In the genomic region with DNA sequence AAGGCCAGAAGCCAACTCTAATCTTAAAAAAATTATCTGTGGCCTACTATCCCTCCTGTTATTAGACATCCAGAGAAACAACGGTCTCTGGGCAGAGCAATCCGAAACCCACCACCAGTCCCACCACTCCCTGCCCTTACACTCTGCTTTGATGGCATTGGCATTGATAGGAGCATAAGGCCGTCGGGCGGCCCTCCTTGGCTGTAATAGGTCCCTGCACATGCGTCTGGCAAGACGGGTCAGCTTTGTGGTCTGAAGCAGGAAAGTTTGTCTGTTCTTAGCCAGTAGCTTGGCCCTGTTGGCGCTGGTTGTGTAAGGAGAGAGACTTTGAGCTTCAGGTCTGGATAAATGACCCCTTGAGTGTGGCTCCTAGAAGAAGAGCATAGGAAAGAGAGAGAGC, we compare ENCODE assay signal across 22 cellular contexts. TPM values are rescaled to one million over a fixed set of nuclear protein-coding genes. Genes with fewer than 3 reads are reported as not detected.
DNase-seq lines count a peak whose midpoint lies in the region; ATAC-seq, FAIRE-seq and TF ChIP-seq lines count a peak whose summit lies in the region.
"Had no signal": no experiment of that assay in that cellular context is flagged by ENCODE, and none has a peak within 500 bp of the region (broad histone marks: within the 10 kb centered on the region; RNA-seq: fewer than 3 reads in every experiment).

No MANE protein-coding gene starts in this region.

- no peaks in the 10 kb centered on the region for H3K9me1 ChIP-seq in K562 (ENCODE audit: control insufficient read depth, insufficient read depth, low read length)

- H3K27ac ChIP-seq in RWPE1 (peak overlapping the region; percentile 91), K562 (ENCODE audit: extremely low read depth, low read depth, low read length) (no peak overlapping the region)
- H3K27ac ChIP-seq: hepatocyte, PC-9 had no signal

- no peak overlapping the region; a peak in 1 of 4 replicates for H3K9ac ChIP-seq in K562 (ENCODE audit: insufficient read depth in 1 of 2, low read depth in 2 of 2, low read length in 2 of 2)

- POLR2A ChIA-PET in RWPE1 (lab: Yijun Ruan, JAX; ENCODE audit: low non-redundant PET) (no interaction called here), K562 (lab: Yijun Ruan, JAX) (interaction anchor here (0.6 kb wide), 1 partner anchor 28 kb away, joined by 3 read pairs; no protein-coding TSS in a partner anchor)

- H3K27me3 Mint-ChIP-seq in activated naive CD4-positive, alpha-beta T cell treated with anti-CD3 and anti-CD28 coated beads, Interleukin-2, amount 50 U/mL, for 24 hours, result no peaks in the 10 kb centered on the region
- no peaks in the 10 kb centered on the region for H3K27me3 Mint-ChIP-seq in activated naive CD4-positive, alpha-beta T cell treated with anti-CD3 and anti-CD28 coated beads, Interleukin-2, amount 10 ng/mL, durations not matched to agents 7 days and 5 days
- no peaks in the 10 kb centered on the region for H3K27me3 Mint-ChIP-seq in stimulated activated memory B cell treated with anti-CD40 and anti-IgM and Interleukin-4, amounts not matched to agents 10 μg/mL and 1 μg/mL and 100 μg/mL, for 72 hours
- H3K27me3 Mint-ChIP-seq: activated naive CD8-positive, alpha-beta T cell; naive B cell had no signal

- no peak overlapping the region for H2AFZ ChIP-seq in K562 (ENCODE audit: low read depth, low read length)
- H2AFZ ChIP-seq: hepatocyte, PC-9 had no signal

- no peak overlapping the region for H3K4me3 Mint-ChIP-seq in activated naive CD4-positive, alpha-beta T cell treated with anti-CD3 and anti-CD28 coated beads, Interleukin-2, amount 50 U/mL, for 24 hours
- H3K4me3 Mint-ChIP-seq in activated naive CD4-positive, alpha-beta T cell treated with anti-CD3 and anti-CD28 coated beads, Interleukin-2, amount 10 ng/mL, durations not matched to agents 7 days and 5 days, result no peak overlapping the region
- H3K4me3 Mint-ChIP-seq in stimulated activated memory B cell treated with anti-CD40 and anti-IgM and Interleukin-4, amounts not matched to agents 10 μg/mL and 1 μg/mL and 100 μg/mL, for 72 hours, result no peak overlapping the region
- H3K4me3 Mint-ChIP-seq: WTC11 had no signal

- intact Hi-C loops in K562 (cut with micrococcal nuclease), result loop anchor here (10.0 kb wide), 1 partner anchor 290 kb away; a partner anchor contains a TSS

- TF ChIP-seq CTCF in RWPE1 (conservative IDR thresholded peaks at IDR 0.05; ENCODE audit: low read depth), result no peak
- no peak for TF ChIP-seq CTCF in K562 (IDR thresholded peaks at IDR 0.05 in 2 of 3, conservative IDR thresholded peaks at IDR 0.05 in 1 of 3; ENCODE audit: insufficient read depth in 2 of 3, low read depth in 1 of 3, low read length in 3 of 3)

- H3K4me2 ChIP-seq in K562 (ENCODE audit: insufficient read depth, low read length), result no peak overlapping the region
- H3K4me2 ChIP-seq: hepatocyte, PC-9 had no signal

- no TSS peak for BruUV-seq in K562 (replicated peaks; lab: Mats Ljungman, UMichigan)

- FAIRE-seq in K562 (lab: Jason Lieb, UNC), result no peak

- H3K4me3 ChIP-seq in K562, result no peak overlapping the region
- H3K4me3 ChIP-seq: gastroesophageal sphincter, hepatocyte, PC-9 had no signal

- H3K79me2 ChIP-seq in K562 (ENCODE audit: control insufficient read depth, insufficient read depth, low read length), result peaks cover 58% of the 10 kb centered on the region

- H3K27ac Mint-ChIP-seq in activated naive CD4-positive, alpha-beta T cell treated with anti-CD3 and anti-CD28 coated beads, Interleukin-2, amount 50 U/mL, for 24 hours, result peak overlapping the region; percentile 48
- H3K27ac Mint-ChIP-seq in activated naive CD4-positive, alpha-beta T cell treated with anti-CD3 and anti-CD28 coated beads, Interleukin-2, amount 10 ng/mL, durations not matched to agents 7 days and 5 days, result no peak overlapping the region
- peak overlapping the region; percentile 93 for H3K27ac Mint-ChIP-seq in stimulated activated memory B cell treated with anti-CD40 and anti-IgM and Interleukin-4, amounts not matched to agents 10 μg/mL and 1 μg/mL and 100 μg/mL, for 72 hours
- H3K27ac Mint-ChIP-seq: WTC11 had no signal

- CTCF ChIA-PET in activated naive CD4-positive, alpha-beta T cell treated with anti-CD3 and anti-CD28 coated beads, Interleukin-2, amount 10 ng/mL, durations not matched to agents 7 days and 5 days (lab: Charles Lee), result interaction anchor here (0.5 to 5.6 kb wide), 4 partner anchors 16 to 170 kb away, joined by 3 to 44 read pairs (median 10); a partner anchor contains a TSS
- CTCF ChIA-PET in RWPE1 (lab: Yijun Ruan, JAX) (no interaction called here), K562 (lab: Yijun Ruan, JAX; ENCODE audit: low intra/inter-chr PET ratio) (no interaction called here)

- no peaks in the 10 kb centered on the region for H3K27me3 ChIP-seq in K562 (ENCODE audit: control insufficient read depth in 2 of 2, insufficient read depth in 2 of 2, low read length in 2 of 2)
- H3K27me3 ChIP-seq: gastroesophageal sphincter, hepatocyte had no signal

- H3K36me3 ChIP-seq in K562 (ENCODE audit: control insufficient read depth, insufficient read depth, low read length), result peaks cover 73% of the 10 kb centered on the region

- H3K4me1 ChIP-seq in K562 (replicated peaks in 1 of 2; ENCODE audit: control insufficient read depth in 2 of 2, insufficient read depth in 2 of 2, low read length in 2 of 2), result peaks cover 24 to 32% of the 10 kb centered on the region in 2 experiments

- no peaks in the 10 kb centered on the region for H3K9me3 Mint-ChIP-seq in activated naive CD4-positive, alpha-beta T cell treated with anti-CD3 and anti-CD28 coated beads, Interleukin-2, amount 50 U/mL, for 24 hours
- H3K9me3 Mint-ChIP-seq in activated naive CD4-positive, alpha-beta T cell treated with anti-CD3 and anti-CD28 coated beads, Interleukin-2, amount 10 ng/mL, durations not matched to agents 7 days and 5 days, result no peaks in the 10 kb centered on the region
- peaks cover 3% of the 10 kb centered on the region for H3K9me3 Mint-ChIP-seq in stimulated activated memory B cell treated with anti-CD40 and anti-IgM and Interleukin-4, amounts not matched to agents 10 μg/mL and 1 μg/mL and 100 μg/mL, for 72 hours
- H3K9me3 Mint-ChIP-seq: WTC11 had no signal

- peaks cover 63% of the 10 kb centered on the region for H3K4me1 Mint-ChIP-seq in activated naive CD4-positive, alpha-beta T cell treated with anti-CD3 and anti-CD28 coated beads, Interleukin-2, amount 50 U/mL, for 24 hours
- peaks cover 76% of the 10 kb centered on the region for H3K4me1 Mint-ChIP-seq in activated naive CD4-positive, alpha-beta T cell treated with anti-CD3 and anti-CD28 coated beads, Interleukin-2, amount 10 ng/mL, durations not matched to agents 7 days and 5 days
- H3K4me1 Mint-ChIP-seq in stimulated activated memory B cell treated with anti-CD40 and anti-IgM and Interleukin-4, amounts not matched to agents 10 μg/mL and 1 μg/mL and 100 μg/mL, for 72 hours, result peaks cover 71% of the 10 kb centered on the region

- TF ChIP-seq POLR2A in K562 (conservative IDR thresholded peaks at IDR 0.05), result no peak

- peaks cover 33% of the 10 kb centered on the region for H3K36me3 Mint-ChIP-seq in activated naive CD4-positive, alpha-beta T cell treated with anti-CD3 and anti-CD28 coated beads, Interleukin-2, amount 50 U/mL, for 24 hours
- peaks cover 75% of the 10 kb centered on the region for H3K36me3 Mint-ChIP-seq in activated naive CD4-positive, alpha-beta T cell treated with anti-CD3 and anti-CD28 coated beads, Interleukin-2, amount 10 ng/mL, durations not matched to agents 7 days and 5 days
- peaks cover 73% of the 10 kb centered on the region for H3K36me3 Mint-ChIP-seq in stimulated activated memory B cell treated with anti-CD40 and anti-IgM and Interleukin-4, amounts not matched to agents 10 μg/mL and 1 μg/mL and 100 μg/mL, for 72 hours

- no peaks in the 10 kb centered on the region for H3K9me3 ChIP-seq in K562 (replicated peaks; ENCODE audit: control insufficient read depth, insufficient read depth, low read depth, low read length)
- H3K9me3 ChIP-seq: gastroesophageal sphincter had no signal

- no peak for DNase-seq in activated naive CD4-positive, alpha-beta T cell treated with anti-CD3 and anti-CD28 coated beads, Interleukin-2, amount 10 ng/mL, durations not matched to agents 7 days and 5 days
- DNase-seq in RWPE1 (ENCODE audit: low spot score) (no peak), K562 (ENCODE audit: extremely low read depth in 1 of 4, low spot score in 3 of 4) (no peak), kidney tubule cell (ENCODE audit: low spot score) (no peak)
- no peak for DNase-seq in activated CD8-positive, alpha-beta memory T cell treated with anti-CD3 and anti-CD28 coated beads, Interleukin-2, amount 50 U/mL, for 48 hours
- DNase-seq: C1 segment of cervical spinal cord; central memory CD4-positive, alpha-beta T cell; HCEC 1CT; naive B cell; NCI-H1092 treated with DMSO at 0.1 percent for 48 hours; NCI-H1930; NCI-H526; NK-92 treated with Interleukin-12 subunit alpha and Interleukin-12 subunit beta, amount 100 ng/mL, for 24 hours; PC-9; SHP77 had no signal

- H4K20me1 ChIP-seq in K562 (replicated peaks; ENCODE audit: control insufficient read depth, insufficient read depth, low read length), result no peaks in the 10 kb centered on the region

- no peak for TF ChIP-seq RAD21 in K562 (CRISPR knock-in tag; conservative IDR thresholded peaks at IDR 0.05 in 1 of 2, IDR thresholded peaks at IDR 0.05 in 1 of 2)

- in situ Hi-C loops in K562 (cut with MboI), result no loop called here

- TF ChIP-seq EP300 in K562 (IDR thresholded peaks at IDR 0.05; ENCODE audit: low read length), result no peak

- ATAC-seq in K562 (no peak), HG03442 (IDR thresholded peaks at IDR 0.05; ENCODE audit: unreplicated experiment) (no peak)
- ATAC-seq in stimulated activated memory B cell treated with anti-CD40 and anti-IgM and Interleukin-4, amounts not matched to agents 10 μg/mL and 1 μg/mL and 100 μg/mL, for 72 hours, result no peak
- ATAC-seq: gastroesophageal sphincter, WTC11 had no signal

- WGBS in K562 (ENCODE audit: insufficient coverage, low coverage, missing lambda C conversion rate), result 83% methylated on average over 8 of the region's 8 CpGs

RNA-seq across cellular contexts. Expression of a gene that starts 3.8 kb away (rescaled TPM):
- total RNA-seq in K562 (2011; cell fraction: chromatin; rRNA removed; ENCODE audit: low replicate concordance), result 47.7 and 72.1 TPM in 2 replicates
- 38.0 and 41.8 TPM in 2 replicates for total RNA-seq in K562 (2011; cell fraction: nucleolus; rRNA removed)
- total RNA-seq in K562 (2011; cell fraction: nucleoplasm; rRNA removed), result 30.8 and 37.0 TPM in 2 replicates
- total RNA-seq in K562 (2014; rRNA removed) (18.5 and 20.9 TPM in 2 replicates), K562 (2014; rRNA removed; fragmentation: Illumina TruSeq; extraction: Trizol) (7.2 and 9.6 TPM in 2 replicates), K562 (2015; rRNA removed; fragmentation: Illumina TruSeq; extraction: Trizol) (11.5 and 12.4 TPM in 2 replicates), K562 (2021) (38.9 and 44.3 TPM in 2 replicates)
- polyA plus RNA-seq in K562 (2011; rRNA removed) (15.7 and 31.2 TPM in 2 replicates), K562 (2014; fragmentation: Illumina TruSeq; extraction: Trizol) (22.8 and 26.7 TPM in 2 replicates), K562 (2014; fragmentation: Nextera tagmentation; extraction: Ambion mirVana) (1 to 10 TPM in 1 of 2 experiments, under 1 TPM in 1; 0.66 to 1.5 TPM), K562 (2014; rRNA removed) (24.3 and 28.2 TPM in 2 replicates)
- 12.9 and 21.9 TPM in 2 replicates for polyA plus RNA-seq in K562 (2011; cell fraction: cytosol; rRNA removed)
- polyA plus RNA-seq in K562 (2011; cell fraction: nucleus; rRNA removed), result 57.1 and 64.8 TPM in 2 replicates
- polyA plus RNA-seq in K562 (2012), result 25.7 and 28.0 TPM in 2 replicates
- 12.0 and 15.6 TPM in 2 replicates for polyA minus RNA-seq in K562 (2011; rRNA and poly(A)+ RNA removed)
- 8.6 and 12.8 TPM in 2 replicates for polyA minus RNA-seq in K562 (2011; cell fraction: cytosol; rRNA and poly(A)+ RNA removed)
- polyA minus RNA-seq in K562 (2011; cell fraction: nucleus; rRNA and poly(A)+ RNA removed), result 10.0 and 15.2 TPM in 2 replicates

RNA-seq across cellular contexts. Expression of a gene that starts 6.5 kb away (rescaled TPM):
- total RNA-seq in K562 (2011; cell fraction: chromatin; rRNA removed; ENCODE audit: low replicate concordance), result 245 and 284 TPM in 2 replicates
- total RNA-seq in K562 (2011; cell fraction: nucleolus; rRNA removed), result 124 TPM in 2 replicates
- total RNA-seq in K562 (2011; cell fraction: nucleoplasm; rRNA removed), result 132 and 142 TPM in 2 replicates
- total RNA-seq in K562 (2014; rRNA removed) (185 and 203 TPM in 2 replicates), K562 (2014; rRNA removed; fragmentation: Illumina TruSeq; extraction: Trizol) (161 and 172 TPM in 2 replicates), K562 (2015; rRNA removed; fragmentation: Illumina TruSeq; extraction: Trizol) (195 and 217 TPM in 2 replicates), K562 (2021) (176 and 203 TPM in 2 replicates)
- polyA plus RNA-seq in K562 (2011; rRNA removed) (36.0 and 48.6 TPM in 2 replicates), K562 (2014; fragmentation: Illumina TruSeq; extraction: Trizol) (190 and 220 TPM in 2 replicates), K562 (2014; fragmentation: Nextera tagmentation; extraction: Ambion mirVana) (1 to 10 TPM; 6.2 to 9.9 TPM), K562 (2014; rRNA removed) (121 and 125 TPM in 2 replicates)
- polyA plus RNA-seq in K562 (2011; cell fraction: cytosol; rRNA removed), result 40.7 and 41.9 TPM in 2 replicates
- polyA plus RNA-seq in K562 (2011; cell fraction: nucleus; rRNA removed), result 130 and 158 TPM in 2 replicates
- 115 and 136 TPM in 2 replicates for polyA plus RNA-seq in K562 (2012)
- 61.0 and 97.7 TPM in 2 replicates for polyA minus RNA-seq in K562 (2011; rRNA and poly(A)+ RNA removed)
- polyA minus RNA-seq in K562 (2011; cell fraction: cytosol; rRNA and poly(A)+ RNA removed), result 55.1 and 63.3 TPM in 2 replicates
- polyA minus RNA-seq in K562 (2011; cell fraction: nucleus; rRNA and poly(A)+ RNA removed), result 55.5 and 81.5 TPM in 2 replicates

RNA-seq across cellular contexts. Expression of a gene that starts 17.5 kb away (rescaled TPM):
- 108 and 289 TPM in 2 replicates for total RNA-seq in K562 (2011; cell fraction: chromatin; rRNA removed; ENCODE audit: low replicate concordance)
- total RNA-seq in K562 (2011; cell fraction: nucleolus; rRNA removed), result 172 and 175 TPM in 2 replicates
- 130 TPM in 2 replicates for total RNA-seq in K562 (2011; cell fraction: nucleoplasm; rRNA removed)
- total RNA-seq in K562 (2014; rRNA removed) (26.4 and 31.7 TPM in 2 replicates), K562 (2014; rRNA removed; fragmentation: Illumina TruSeq; extraction: Trizol) (12.6 and 16.7 TPM in 2 replicates), K562 (2015; rRNA removed; fragmentation: Illumina TruSeq; extraction: Trizol) (20.7 and 22.1 TPM in 2 replicates), K562 (2021) (77.3 and 90.5 TPM in 2 replicates)
- polyA plus RNA-seq in K562 (2011; rRNA removed) (36.8 and 50.2 TPM in 2 replicates), K562 (2014; fragmentation: Illumina TruSeq; extraction: Trizol) (27.9 and 31.2 TPM in 2 replicates), K562 (2014; fragmentation: Nextera tagmentation; extraction: Ambion mirVana) (under 1 TPM; 0.32 to 0.59 TPM), K562 (2014; rRNA removed) (49.5 and 64.2 TPM in 2 replicates)
- 30.9 and 49.9 TPM in 2 replicates for polyA plus RNA-seq in K562 (2011; cell fraction: cytosol; rRNA removed)
- 239 and 311 TPM in 2 replicates for polyA plus RNA-seq in K562 (2011; cell fraction: nucleus; rRNA removed)
- 41.6 and 58.4 TPM in 2 replicates for polyA plus RNA-seq in K562 (2012)
- 22.5 TPM in 2 replicates for polyA minus RNA-seq in K562 (2011; rRNA and poly(A)+ RNA removed)
- 22.3 and 28.2 TPM in 2 replicates for polyA minus RNA-seq in K562 (2011; cell fraction: cytosol; rRNA and poly(A)+ RNA removed)
- 38.9 and 46.8 TPM in 2 replicates for polyA minus RNA-seq in K562 (2011; cell fraction: nucleus; rRNA and poly(A)+ RNA removed)

RNA-seq across cellular contexts. Expression of a gene that starts 17.9 kb away (rescaled TPM):
- 0.60 and 1.4 TPM in 2 replicates for total RNA-seq in K562 (2011; cell fraction: chromatin; rRNA removed; ENCODE audit: low replicate concordance)
- total RNA-seq in K562 (2011; cell fraction: nucleolus; rRNA removed), result 1.8 TPM in 2 replicates
- total RNA-seq in K562 (2011; cell fraction: nucleoplasm; rRNA removed), result 0.69 and 2.3 TPM in 2 replicates
- total RNA-seq in K562 (2014; rRNA removed), result 3.9 and 4.3 TPM in 2 replicates
- total RNA-seq in K562 (2014; rRNA removed; fragmentation: Illumina TruSeq; extraction: Trizol), result 2.2 and 2.9 TPM in 2 replicates
- 3.3 TPM in 2 replicates for total RNA-seq in K562 (2015; rRNA removed; fragmentation: Illumina TruSeq; extraction: Trizol)
- 2.6 and 3.3 TPM in 2 replicates for total RNA-seq in K562 (2021)
- polyA plus RNA-seq in K562 (2011; rRNA removed), result 1.7 TPM in 2 replicates
- 1.9 and 2.5 TPM in 2 replicates for polyA plus RNA-seq in K562 (2011; cell fraction: cytosol; rRNA removed)
- polyA plus RNA-seq in K562 (2011; cell fraction: nucleus; rRNA removed), result 1.8 and 1.9 TPM in 2 replicates
- polyA plus RNA-seq in K562 (2012), result 4.3 and 4.4 TPM in 2 replicates
- polyA plus RNA-seq in K562 (2014; fragmentation: Illumina TruSeq; extraction: Trizol), result 4.0 and 4.9 TPM in 2 replicates
- polyA plus RNA-seq in K562 (2014; fragmentation: Nextera tagmentation; extraction: Ambion mirVana), result 1 to 10 TPM in 1 of 2 experiments, under 1 TPM in 1; 0.75 to 1.4 TPM
- 3.8 and 3.9 TPM in 2 replicates for polyA plus RNA-seq in K562 (2014; rRNA removed)
- 0.39 and 0.63 TPM in 2 replicates for polyA minus RNA-seq in K562 (2011; rRNA and poly(A)+ RNA removed)
- 0.48 and 1.7 TPM in 2 replicates for polyA minus RNA-seq in K562 (2011; cell fraction: cytosol; rRNA and poly(A)+ RNA removed)
- polyA minus RNA-seq in K562 (2011; cell fraction: nucleus; rRNA and poly(A)+ RNA removed), result 0.40 and 0.56 TPM in 2 replicates

RNA-seq across cellular contexts. Expression of a gene that starts 21.4 kb away (rescaled TPM):
- total RNA-seq in K562 (2011; cell fraction: chromatin; rRNA removed; ENCODE audit: low replicate concordance), result 157 and 277 TPM in 2 replicates
- total RNA-seq in K562 (2011; cell fraction: nucleolus; rRNA removed), result 471 and 476 TPM in 2 replicates
- 624 and 1,167 TPM in 2 replicates for total RNA-seq in K562 (2011; cell fraction: nucleoplasm; rRNA removed)
- total RNA-seq in K562 (2014; rRNA removed) (2,058 and 2,269 TPM in 2 replicates), K562 (2014; rRNA removed; fragmentation: Illumina TruSeq; extraction: Trizol) (1,872 and 2,117 TPM in 2 replicates), K562 (2015; rRNA removed; fragmentation: Illumina TruSeq; extraction: Trizol) (2,017 and 2,035 TPM in 2 replicates), K562 (2021) (1,822 and 1,912 TPM in 2 replicates)
- polyA plus RNA-seq in K562 (2011; rRNA removed) (2,098 and 2,266 TPM in 2 replicates), K562 (2014; fragmentation: Illumina TruSeq; extraction: Trizol) (1,982 and 2,349 TPM in 2 replicates), K562 (2014; fragmentation: Nextera tagmentation; extraction: Ambion mirVana) (1,000 to 10,000 TPM in 1 of 2 experiments, 100 to 1,000 TPM in 1; 985 to 1,460 TPM), K562 (2014; rRNA removed) (1,633 and 1,674 TPM in 2 replicates)
- 2,402 and 2,852 TPM in 2 replicates for polyA plus RNA-seq in K562 (2011; cell fraction: cytosol; rRNA removed)
- polyA plus RNA-seq in K562 (2011; cell fraction: nucleus; rRNA removed), result 1,113 and 1,374 TPM in 2 replicates
- polyA plus RNA-seq in K562 (2012), result 1,964 and 2,831 TPM in 2 replicates
- 1,497 and 1,545 TPM in 2 replicates for polyA minus RNA-seq in K562 (2011; rRNA and poly(A)+ RNA removed)
- polyA minus RNA-seq in K562 (2011; cell fraction: cytosol; rRNA and poly(A)+ RNA removed), result 1,399 and 1,500 TPM in 2 replicates
- polyA minus RNA-seq in K562 (2011; cell fraction: nucleus; rRNA and poly(A)+ RNA removed), result 145 and 316 TPM in 2 replicates
